In the genomic region with DNA sequence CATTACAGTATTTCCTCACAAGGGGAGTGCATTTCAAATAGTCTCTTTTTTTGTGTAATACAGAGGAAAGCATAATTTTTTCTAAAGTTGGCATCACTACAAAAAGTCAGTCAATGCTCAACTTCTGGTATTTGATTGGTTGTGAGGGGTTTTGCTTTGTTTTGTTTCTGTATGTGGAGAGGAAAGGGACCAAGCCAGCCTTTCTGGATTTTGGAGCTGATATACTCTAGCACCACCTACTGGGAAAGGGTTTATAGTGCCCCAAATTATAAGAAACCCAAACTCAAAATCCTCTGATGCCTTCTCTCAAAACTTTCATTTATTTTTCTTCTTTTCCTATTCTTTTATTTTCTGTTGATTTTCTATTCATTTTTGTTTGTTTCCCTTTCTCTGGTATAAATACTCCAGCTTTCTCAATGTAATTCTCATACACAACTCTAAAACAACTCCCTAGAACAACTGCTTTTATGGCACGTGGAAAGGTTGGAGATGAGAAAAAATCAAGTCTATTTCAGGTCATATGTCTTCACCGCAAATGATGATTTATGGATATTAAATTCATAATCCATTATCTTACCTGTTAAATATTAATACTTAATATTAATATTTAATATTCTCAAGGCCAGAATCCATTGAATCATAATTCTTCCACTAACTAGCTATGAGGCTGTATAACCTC, we compare ENCODE assay signal across 8 cellular contexts.
A peak's percentile ranks its signal among the peaks of the same experiment; 100 is the strongest.
DNase-seq lines count a peak whose midpoint lies in the region; TF ChIP-seq lines count a peak whose summit lies in the region.

No MANE protein-coding gene starts in this region.

- in situ Hi-C loops in GM23248 (cut with MboI) (loop anchor here (5.0 kb wide), 1 partner anchor 225 kb away; no protein-coding TSS in a partner anchor), astrocyte of the cerebellum (cut with HindIII; ENCODE audit: low sequenced_read_pairs) (loop anchor here (25.0 kb wide), 1 partner anchor 220 kb away; no protein-coding TSS in a partner anchor)

- H3K4me1 ChIP-seq in GM23248 (ENCODE audit: insufficient read depth) = no peaks in the 10 kb centered on the region
- H3K4me1 ChIP-seq in thyroid gland = peaks cover 0 to 3% of the 10 kb centered on the region in 2 donors

- H3K79me2 ChIP-seq in GM23248 (ENCODE audit: insufficient read depth) = no peaks in the 10 kb centered on the region

- no peak overlapping the region for H3K9ac ChIP-seq in GM23248

- H3K9me2 ChIP-seq in GM23248 (ENCODE audit: insufficient read depth) = no peaks in the 10 kb centered on the region

- intact Hi-C loops in thyroid gland (cut with DNase I) = loop anchor here (10.0 kb wide), 2 partner anchors 47 to 227 kb away; no protein-coding TSS in a partner anchor

- no peak overlapping the region for H2AFZ ChIP-seq in GM23248

- H3K4me2 ChIP-seq in GM23248 (ENCODE audit: unreplicated experiment) = no peak overlapping the region

- no peak overlapping the region for H3K27ac ChIP-seq in GM23248
- H3K27ac ChIP-seq in thyroid gland = no peak overlapping the region

- no peak for TF ChIP-seq POLR2A in thyroid gland (IDR thresholded peaks at IDR 0.05)

- WGBS in GM23248 (ENCODE audit: low coverage in 1 of 2, low lambda C conversion rate in 2 of 2, missing lambda C conversion rate in 2 of 2), 2 experiments = 68 to 79% methylated on average over 2 of the region's 2 CpGs
- WGBS in thyroid gland, 2 donors = 86 to 91% methylated on average over 2 of the region's 2 CpGs

- no peak overlapping the region for H3K4me3 ChIP-seq in GM23248
- H3K4me3 ChIP-seq in astrocyte of the cerebellum (ENCODE audit: low read depth, low read length) = no peak overlapping the region
- no peak overlapping the region for H3K4me3 ChIP-seq in thyroid gland (replicated peaks in 1 of 3)

- DNase-seq in DMS114 treated with DMSO at 0.1 percent for 48 hours (lab: John Stamatoyannopoulos, UW; ENCODE audit: unreplicated experiment) (peak; percentile 50), GM23248 (peak; percentile 75), NCI-H146 (lab: John Stamatoyannopoulos, UW) (peak; percentile 9), astrocyte of the cerebellum (ENCODE audit: low read depth) (peak; percentile 54), iPS-NIHi7 (ENCODE audit: extremely low spot score) (peak; percentile 55), thyroid gland (no peak)
- no peak for DNase-seq in stimulated activated CD4-positive, alpha-beta T cell treated with anti-CD3 and anti-CD28 coated beads, Interleukin-1b, Interleukin-23, amount 100 ng/mL, for 48 hours
- DNase-seq in stimulated activated CD8-positive, alpha-beta memory T cell treated with anti-CD3 and anti-CD28 coated beads, Interleukin-4, amount 100 ng/mL, for 48 hours = no peak

- no peaks in the 10 kb centered on the region for H4K20me1 ChIP-seq in GM23248 (ENCODE audit: insufficient read depth)

- H3K27me3 ChIP-seq in GM23248 (replicated peaks; ENCODE audit: insufficient read depth) (no peaks in the 10 kb centered on the region), thyroid gland (no peaks in the 10 kb centered on the region)

- no peaks in the 10 kb centered on the region for H3K9me3 ChIP-seq in GM23248 (ENCODE audit: low read depth)
- H3K9me3 ChIP-seq in thyroid gland = no peaks in the 10 kb centered on the region

- H3F3A ChIP-seq in GM23248 (ENCODE audit: insufficient read depth) = no peaks in the 10 kb centered on the region

- TF ChIP-seq CTCF in astrocyte of the cerebellum (IDR thresholded peaks at IDR 0.05; ENCODE audit: low read depth, low read length, missing control alignments) = peak; percentile 83
- peak; percentile 56 to 86 (median 68) for TF ChIP-seq CTCF in thyroid gland (IDR thresholded peaks at IDR 0.05)

- H3K36me3 ChIP-seq in GM23248 (ENCODE audit: low read depth) (no peaks in the 10 kb centered on the region), thyroid gland (no peaks in the 10 kb centered on the region)

Comparison
In these comparisons a context has a peak if more than half of its experiments do, and no peak if none do; other contexts are left out.
1. DNase-seq: peak in DMS114 treated with DMSO at 0.1 percent for 48 hours (single experiment), GM23248 (single experiment), NCI-H146 (single experiment), astrocyte of the cerebellum (single experiment) and iPS-NIHi7 (single experiment); none in thyroid gland (0 of 2), stimulated activated CD4-positive, alpha-beta T cell treated with anti-CD3 and anti-CD28 coated beads, Interleukin-1b, Interleukin-23, amount 100 ng/mL, for 48 hours (single experiment) and stimulated activated CD8-positive, alpha-beta memory T cell treated with anti-CD3 and anti-CD28 coated beads, Interleukin-4, amount 100 ng/mL, for 48 hours (single experiment).